19 cellular contexts compared by ENCODE assay signal in the genomic region with DNA sequence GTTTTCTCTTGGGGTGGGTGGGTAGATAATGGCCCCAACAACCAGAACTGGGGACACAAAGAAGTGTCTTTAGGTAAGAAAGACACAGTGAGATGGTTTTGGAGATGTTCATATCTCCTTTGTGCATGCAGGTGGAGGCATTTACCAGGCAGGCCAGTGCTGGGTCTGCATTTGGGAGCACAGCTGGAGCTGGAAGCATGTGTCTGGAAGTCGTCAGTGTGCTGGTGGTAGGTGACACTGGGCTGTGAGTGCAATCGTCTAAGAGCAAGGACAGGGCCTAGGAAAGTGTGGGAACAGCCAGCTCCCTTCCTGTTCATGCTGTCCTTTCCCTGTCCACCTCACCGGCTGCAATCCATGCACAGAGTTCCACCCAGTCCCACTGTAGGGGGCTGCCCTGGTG.
"Had no signal": no experiment of that assay in that cellular context is flagged by ENCODE, and none has a peak within 500 bp of the region (broad histone marks: within the 10 kb centered on the region; RNA-seq: fewer than 3 reads in every experiment).

No MANE protein-coding gene starts in this region.

- H3K4me1 ChIP-seq: SJSA1 had no signal

- H3K27ac ChIP-seq: HL-60, SJSA1 had no signal

- DNase-seq: KBM-7, MG63, NCI-H1092, NCI-H1105 treated with DMSO at 0.1 percent for 48 hours, NCI-H1417 treated with DMSO at 0.1 percent for 48 hours, NCI-H146, NCI-H1694 treated with DMSO at 0.1 percent for 48 hours, NCI-H2029, NCI-H2081 treated with DMSO at 0.1 percent for 48 hours, NCI-H2171, NCI-H226, NCI-H524, NCI-H526 treated with DMSO at 0.1 percent for 48 hours, NCI-H748 treated with DMSO at 0.1 percent for 48 hours, Right ventricle myocardium superior, RPMI8226, SIG-M5 had no signal

- H3K27me3 ChIP-seq: MG63, SJSA1 had no signal

- H3K4me3 ChIP-seq: MG63, SJSA1 had no signal

- H3K9me3 ChIP-seq: MG63, SJSA1 had no signal

- H3K36me3 ChIP-seq: MG63, SJSA1 had no signal
